9 cellular contexts compared by ENCODE assay signal in genomic region chr10:69407621-69408301, GRCh38. TPM values are rescaled to one million over a fixed set of nuclear protein-coding genes. Genes with fewer than 3 reads are reported as not detected.
A peak's percentile ranks its signal among the peaks of the same experiment; 100 is the strongest.
DNase-seq lines count a peak whose midpoint lies in the region; ATAC-seq and TF ChIP-seq lines count a peak whose summit lies in the region.
"Had no signal": no experiment of that assay in that cellular context is flagged by ENCODE, and none has a peak within 500 bp of the region (broad histone marks: within the 10 kb centered on the region; RNA-seq: fewer than 3 reads in every experiment).

No MANE protein-coding gene starts in this region.

- in situ Hi-C loops in transverse colon (cut with MboI; ENCODE audit: low pct_ligation_motif_present in 1 of 4, low pct_unique_long_range_greater_than_20kb in 1 of 4, low sequenced_read_pairs in 3 of 4) = loop anchor here in 3 of 4 donors (10.0 to 25.0 kb wide), 2 partner anchors 227 to 230 kb away; partner anchors contain the start of gene FAM241B (in 3 of the 3)

- no peak for TF ChIP-seq EP300 in transverse colon (IDR thresholded peaks at IDR 0.05; ENCODE audit: low read depth)

- no peak for ATAC-seq in HG03095 (IDR thresholded peaks at IDR 0.05; ENCODE audit: unreplicated experiment)
- no peak for ATAC-seq in GM19351 (IDR thresholded peaks at IDR 0.05; ENCODE audit: unreplicated experiment)
- no peak for ATAC-seq in GM21529 (IDR thresholded peaks at IDR 0.05; ENCODE audit: unreplicated experiment)

- H3K27ac ChIP-seq in hepatocyte (peak overlapping the region; percentile 14), transverse colon (peak overlapping the region; percentile 75 to 93 (median 82))

- H3K9me3 ChIP-seq in hepatocyte (ENCODE audit: low read depth) = no peaks in the 10 kb centered on the region
- H3K9me3 ChIP-seq in transverse colon = no peaks in the 10 kb centered on the region

- DNase-seq in Daoy (ENCODE audit: low read depth) (peak; percentile 23), hepatocyte (ENCODE audit: low spot score) (no peak), transverse colon (no peak)
- DNase-seq in Jurkat, Clone E6-1 (ENCODE audit: low read depth, low spot score) = peak; percentile 60
- peak; percentile 65 for DNase-seq in activated CD8-positive, alpha-beta memory T cell treated with anti-CD3 and anti-CD28 coated beads, Interleukin-2, amount 50 U/mL, for 48 hours

- H3K4me1 ChIP-seq in hepatocyte (ENCODE audit: insufficient read depth) (peaks cover 10% of the 10 kb centered on the region), transverse colon (peaks cover 13 to 56% (median 24%) of the 10 kb centered on the region in 4 donors)

- H4K20me1 ChIP-seq in hepatocyte (ENCODE audit: insufficient read depth, poor library complexity, severe bottlenecking) = no peaks in the 10 kb centered on the region

- peak overlapping the region; percentile 61 for H3K4me2 ChIP-seq in hepatocyte

- intact Hi-C loops in transverse colon (cut with DNase I; ENCODE audit: low total_unique reads) = no loop called here

- TF ChIP-seq POLR2A in transverse colon (IDR thresholded peaks at IDR 0.05) = no peak

- H3K9me2 ChIP-seq in hepatocyte (replicated peaks; ENCODE audit: insufficient read depth) = no peaks in the 10 kb centered on the region

- TF ChIP-seq CTCF in hepatocyte (IDR thresholded peaks at IDR 0.05; ENCODE audit: poor library complexity) = peak; percentile 44
- peak in 2 of 5 experiments; percentile 10 to 19 for TF ChIP-seq CTCF in transverse colon (IDR thresholded peaks at IDR 0.05)

- 74% methylated on average over 14 of the region's 14 CpGs for WGBS in hepatocyte (ENCODE audit: low lambda C conversion rate, missing lambda C conversion rate)
- 66 to 80% methylated on average over 6 to 14 of the region's 14 CpGs for WGBS in transverse colon (ENCODE audit: low coverage in 1 of 2), 2 donors

- H2AFZ ChIP-seq in hepatocyte = peak overlapping the region; percentile 36

- no peaks in the 10 kb centered on the region for H3K36me3 ChIP-seq in hepatocyte (replicated peaks; ENCODE audit: insufficient read depth, low read depth)
- H3K36me3 ChIP-seq in transverse colon = peaks cover 0 to 4% (median 0%) of the 10 kb centered on the region in 4 donors

- H3K79me2 ChIP-seq in hepatocyte = no peaks in the 10 kb centered on the region

- no peaks in the 10 kb centered on the region for H3K27me3 ChIP-seq in hepatocyte
- H3K27me3 ChIP-seq in transverse colon = no peaks in the 10 kb centered on the region

- no peak overlapping the region for H3K4me3 ChIP-seq in Jurkat, Clone E6-1 (ENCODE audit: low read length)
- H3K4me3 ChIP-seq in hepatocyte = no peak overlapping the region
- H3K4me3 ChIP-seq in transverse colon = peak overlapping the region in 1 of 4 donors; percentile 28
- H3K4me3 ChIP-seq: lung had no signal

RNA-seq across cellular contexts. Expression of gene TACR2, which starts 9.0 kb away (rescaled TPM):
- not detected in 2 replicates for total RNA-seq in Daoy (2014; rRNA removed; shearing (Covaris generic))
- polyA plus RNA-seq in Jurkat, Clone E6-1 (2012; ENCODE audit: insufficient read depth, insufficient read length) = not detected
- 0.07 TPM in 1 of 2 replicates, not detected in the other for total RNA-seq in hepatocyte
- polyA plus RNA-seq in hepatocyte = 0.63 TPM in 1 of 2 replicates, not detected in the other
- 100 to 1,000 TPM in 2 of 4 donors, 10 to 100 TPM in 2; 18.9 to 241 (median 78.9) TPM for total RNA-seq in transverse colon

RNA-seq across cellular contexts. Expression of gene TSPAN15, which starts 43.5 kb away (rescaled TPM):
- 1.6 and 4.6 TPM in 2 replicates for total RNA-seq in Daoy (2014; rRNA removed; shearing (Covaris generic))
- 21.3 TPM for polyA plus RNA-seq in Jurkat, Clone E6-1 (2012; ENCODE audit: insufficient read depth, insufficient read length)
- total RNA-seq in hepatocyte (25.8 and 29.0 TPM in 2 replicates), transverse colon (100 to 1,000 TPM in 3 of 4 donors, 10 to 100 TPM in 1; 97.7 to 152 (median 148) TPM)
- polyA plus RNA-seq in hepatocyte = 58.5 and 66.4 TPM in 2 replicates

Comparison
In these comparisons a context has a peak if more than half of its experiments do, and no peak if none do; other contexts are left out.
1. DNase-seq: peak in Daoy (single experiment), Jurkat, Clone E6-1 (single experiment) and activated CD8-positive, alpha-beta memory T cell treated with anti-CD3 and anti-CD28 coated beads, Interleukin-2, amount 50 U/mL, for 48 hours (single experiment); none in hepatocyte (single experiment) and transverse colon (single experiment).
2. RNA of gene TACR2, which starts 9.0 kb away (total RNA-seq): 18.9 to 241 TPM in transverse colon; 0.07 TPM in hepatocyte and not detected in Daoy; every median in the first group is over 10 times any median in the second.